ENCODE assay signal across 5 cellular contexts in genomic region chr6:142896732-142897131, GRCh38.
"Had no signal": no experiment of that assay in that cellular context is flagged by ENCODE, and none has a peak within 500 bp of the region (broad histone marks: within the 10 kb centered on the region; RNA-seq: fewer than 3 reads in every experiment).

No MANE protein-coding gene starts in this region.

- ATAC-seq: GM23338, K562 had no signal

- H3K27ac Mint-ChIP-seq: GM23338, H9 had no signal

- H3K4me3 ChIP-seq: GM23338, K562 had no signal

- DNase-seq: H9, HCEC 1CT, IMR-90 had no signal

- H3K9me3 Mint-ChIP-seq: GM23338, H9 had no signal

- H3K4me3 Mint-ChIP-seq: GM23338, H9 had no signal
